ENCODE assay signal across 19 cellular contexts in genomic region chr13:40801255-40802217, GRCh38. TPM values are rescaled to one million over a fixed set of nuclear protein-coding genes. Genes with fewer than 3 reads are reported as not detected.
DNase-seq lines count a peak whose midpoint lies in the region; ATAC-seq and TF ChIP-seq lines count a peak whose summit lies in the region.
"Had no signal": no experiment of that assay in that cellular context is flagged by ENCODE, and none has a peak within 500 bp of the region (broad histone marks: within the 10 kb centered on the region; RNA-seq: fewer than 3 reads in every experiment).

No MANE protein-coding gene starts in this region.

- H3K4me1 ChIP-seq in CD8-positive, alpha-beta T cell (ENCODE audit: insufficient read depth, low read length): peaks cover 4% of the 10 kb centered on the region
- H3K4me1 ChIP-seq in Peyer's patch: peaks cover 0 to 33% (median 1%) of the 10 kb centered on the region in 4 donors
- peaks cover 13 to 75% (median 30%) of the 10 kb centered on the region in 4 donors for H3K4me1 ChIP-seq in liver (ENCODE audit: control insufficient read depth in 4 of 4, insufficient read depth in 4 of 4, low read length in 3 of 4)
- H3K4me1 ChIP-seq in neural progenitor cell: no peaks in the 10 kb centered on the region
- H3K4me1 ChIP-seq: SJCRH30 had no signal

- BruUV-seq in MCF 10A (replicated peaks; lab: Mats Ljungman, UMichigan): no TSS peak

- CTCF ChIA-PET in CD8-positive, alpha-beta T cell (lab: Charles Lee): interaction anchor here (0.8 kb wide), 1 partner anchor 15 kb away, joined by 3 read pairs; no protein-coding TSS in a partner anchor
- CTCF ChIA-PET in MCF 10A (lab: Yijun Ruan, JAX): interaction anchor here (0.6 kb wide), 3 partner anchors 38 to 223 kb away, joined by 3 read pairs; no protein-coding TSS in a partner anchor

- H3K36me3 ChIP-seq in CD8-positive, alpha-beta T cell (ENCODE audit: insufficient read depth, low read length): peaks cover 11% of the 10 kb centered on the region
- H3K36me3 ChIP-seq in Peyer's patch (peaks cover 0 to 64% (median 0%) of the 10 kb centered on the region in 3 donors), liver (ENCODE audit: control insufficient read depth in 4 of 4, insufficient read depth in 3 of 4, low read depth in 1 of 4, low read length in 3 of 4) (peaks cover 4 to 33% (median 16%) of the 10 kb centered on the region in 4 donors), neural progenitor cell (no peaks in the 10 kb centered on the region)

- H3K9ac ChIP-seq in liver (ENCODE audit: low read depth in 1 of 2, low read length in 2 of 2) (peak overlapping the region; percentile 30 to 92), neural progenitor cell (no peak overlapping the region)
- H3K9ac ChIP-seq: KMS-11 had no signal

- H3K4me3 Mint-ChIP-seq in CD8-positive, alpha-beta T cell: no peak overlapping the region
- H3K4me3 Mint-ChIP-seq in progenitor cell of endocrine pancreas (ENCODE audit: low read depth) (no peak overlapping the region), neural progenitor cell (no peak overlapping the region), MCF 10A (ENCODE audit: unreplicated experiment) (no peak overlapping the region)

- H3K4me3 ChIP-seq in CD8-positive, alpha-beta T cell (ENCODE audit: low read depth, low read length): no peak overlapping the region
- H3K4me3 ChIP-seq in Peyer's patch: no peak overlapping the region
- H3K4me3 ChIP-seq in liver (ENCODE audit: low read depth in 1 of 3, low read length in 3 of 3): no peak overlapping the region
- H3K4me3 ChIP-seq in neural progenitor cell: no peak overlapping the region
- H3K4me3 ChIP-seq: SJCRH30 had no signal

- H3K4me1 Mint-ChIP-seq in CD8-positive, alpha-beta T cell (ENCODE audit: low read depth): peaks cover 8% of the 10 kb centered on the region
- H3K4me1 Mint-ChIP-seq in progenitor cell of endocrine pancreas (ENCODE audit: low read depth) (peaks cover 18% of the 10 kb centered on the region), neural progenitor cell (no peaks in the 10 kb centered on the region), MCF 10A (ENCODE audit: insufficient read depth, unreplicated experiment) (no peaks in the 10 kb centered on the region)

- TF ChIP-seq RAD21 in liver (IDR thresholded peaks at IDR 0.05): peak; percentile 19 to 33

- H3K4me2 ChIP-seq in neural progenitor cell: no peak overlapping the region

- WGBS in liver: 34% methylated on average over 6 of the region's 6 CpGs

- ATAC-seq in CD8-positive, alpha-beta T cell: no peak
- no peak for ATAC-seq in HG03175 (IDR thresholded peaks at IDR 0.05; ENCODE audit: unreplicated experiment)

- H3K27me3 Mint-ChIP-seq in CD8-positive, alpha-beta T cell (ENCODE audit: low read depth): no peaks in the 10 kb centered on the region
- no peaks in the 10 kb centered on the region for H3K27me3 Mint-ChIP-seq in progenitor cell of endocrine pancreas
- peaks cover 3% of the 10 kb centered on the region for H3K27me3 Mint-ChIP-seq in neural progenitor cell (ENCODE audit: insufficient read depth, low read depth)
- no peaks in the 10 kb centered on the region for H3K27me3 Mint-ChIP-seq in MCF 10A (ENCODE audit: insufficient read depth, unreplicated experiment)

- no peaks in the 10 kb centered on the region for H3K9me3 ChIP-seq in CD8-positive, alpha-beta T cell (ENCODE audit: low read length)
- no peaks in the 10 kb centered on the region for H3K9me3 ChIP-seq in Peyer's patch
- H3K9me3 ChIP-seq in liver (ENCODE audit: control insufficient read depth in 4 of 4, low read length in 3 of 4): no peaks in the 10 kb centered on the region
- no peaks in the 10 kb centered on the region for H3K9me3 ChIP-seq in neural progenitor cell (ENCODE audit: low read depth)
- H3K9me3 ChIP-seq: SJCRH30 had no signal

- H4K20me1 ChIP-seq in neural progenitor cell (ENCODE audit: low read depth): no peaks in the 10 kb centered on the region

- peak overlapping the region; percentile 32 for H3K27ac Mint-ChIP-seq in CD8-positive, alpha-beta T cell
- peak overlapping the region; percentile 73 for H3K27ac Mint-ChIP-seq in progenitor cell of endocrine pancreas
- H3K27ac Mint-ChIP-seq in neural progenitor cell: no peak overlapping the region
- H3K27ac Mint-ChIP-seq in MCF 10A (ENCODE audit: low read depth, unreplicated experiment): no peak overlapping the region

- TF ChIP-seq CTCF in CD8-positive, alpha-beta T cell (IDR thresholded peaks at IDR 0.05): no peak
- TF ChIP-seq CTCF in Peyer's patch (IDR thresholded peaks at IDR 0.05) (peak in 2 of 6 experiments; percentile 16), liver (IDR thresholded peaks at IDR 0.05; ENCODE audit: low read depth, low read length, missing input control) (no peak), progenitor cell of endocrine pancreas (IDR thresholded peaks at IDR 0.05; ENCODE audit: unreplicated experiment) (no peak), neural progenitor cell (IDR thresholded peaks at IDR 0.05) (no peak), MCF 10A (IDR thresholded peaks at IDR 0.05; ENCODE audit: unreplicated experiment) (no peak)

- peaks cover 86% of the 10 kb centered on the region for H3K36me3 Mint-ChIP-seq in CD8-positive, alpha-beta T cell
- peaks cover 27% of the 10 kb centered on the region for H3K36me3 Mint-ChIP-seq in progenitor cell of endocrine pancreas (ENCODE audit: insufficient read depth)
- H3K36me3 Mint-ChIP-seq in neural progenitor cell: peaks cover 21% of the 10 kb centered on the region
- peaks cover 47% of the 10 kb centered on the region for H3K36me3 Mint-ChIP-seq in MCF 10A (ENCODE audit: insufficient read depth, unreplicated experiment)

- DNase-seq in CD8-positive, alpha-beta T cell: no peak
- DNase-seq in Peyer's patch: peak in 1 of 3 donors; percentile 75
- no peak for DNase-seq in progenitor cell of endocrine pancreas (ENCODE audit: low spot score, unreplicated experiment)
- DNase-seq in neural progenitor cell (ENCODE audit: low spot score): no peak
- no peak for DNase-seq in MCF 10A (ENCODE audit: unreplicated experiment)
- no peak for DNase-seq in HT-29 (ENCODE audit: low spot score)
- DNase-seq: C1 segment of cervical spinal cord, HCEC 1CT, NCI-H1105 treated with DMSO at 0.1 percent for 48 hours, NCI-H187 treated with DMSO at 0.1 percent for 48 hours, NCI-H2227 treated with DMSO at 0.1 percent for 48 hours, NCI-H524 treated with DMSO at 0.1 percent for 48 hours, OCI-M1, SJCRH30 had no signal

- H3K27ac ChIP-seq in CD8-positive, alpha-beta T cell (ENCODE audit: low read depth, low read length): no peak overlapping the region
- H3K27ac ChIP-seq in Peyer's patch: peak overlapping the region in 3 of 4 donors; percentile 50 to 87 (median 80)
- peak overlapping the region; percentile 92 to 98 for H3K27ac ChIP-seq in liver (ENCODE audit: low read depth in 1 of 2, low read length in 2 of 2)
- H3K27ac ChIP-seq in neural progenitor cell: no peak overlapping the region
- H3K27ac ChIP-seq: HL-60, RWPE1, SJCRH30 had no signal

- H2AFZ ChIP-seq in neural progenitor cell (replicated peaks): no peak overlapping the region

- no peaks in the 10 kb centered on the region for H3K27me3 ChIP-seq in CD8-positive, alpha-beta T cell (ENCODE audit: insufficient read depth, low read length)
- H3K27me3 ChIP-seq in Peyer's patch: no peaks in the 10 kb centered on the region
- no peaks in the 10 kb centered on the region for H3K27me3 ChIP-seq in liver (ENCODE audit: control insufficient read depth in 4 of 4, insufficient read depth in 4 of 4, low read length in 3 of 4)
- H3K27me3 ChIP-seq in neural progenitor cell: no peaks in the 10 kb centered on the region
- H3K27me3 ChIP-seq: SJCRH30 had no signal

- no peaks in the 10 kb centered on the region for H3K79me2 ChIP-seq in neural progenitor cell (ENCODE audit: low read depth)

- no peaks in the 10 kb centered on the region for H3K9me3 Mint-ChIP-seq in CD8-positive, alpha-beta T cell
- H3K9me3 Mint-ChIP-seq in progenitor cell of endocrine pancreas (ENCODE audit: low read depth) (no peaks in the 10 kb centered on the region), neural progenitor cell (no peaks in the 10 kb centered on the region), MCF 10A (ENCODE audit: unreplicated experiment) (no peaks in the 10 kb centered on the region)

- no peaks in the 10 kb centered on the region for H3F3A ChIP-seq in neural progenitor cell (ENCODE audit: low read depth)

- intact Hi-C loops in CD8-positive, alpha-beta T cell (cut with DNase I, micrococcal nuclease): no loop called here
- intact Hi-C loops in MCF 10A (cut with micrococcal nuclease): no loop called here

- POLR2A ChIA-PET in CD8-positive, alpha-beta T cell (lab: Charles Lee): interaction anchor here (0.6 to 1.0 kb wide), 2 partner anchors 12 to 1786 kb away, joined by 4 to 5 read pairs; partner anchors contain the start of gene SLC25A15
- POLR2A ChIA-PET in MCF 10A (lab: Yijun Ruan, JAX): interaction anchor here (1.2 to 1.7 kb wide), 2 partner anchors 12 to 14 kb away, joined by 3 to 7 read pairs; partner anchors contain the start of gene SLC25A15

- peak in 1 of 2 donors; percentile 10 for TF ChIP-seq POLR2A in Peyer's patch (IDR thresholded peaks at IDR 0.05)

TF ChIP-seq in liver, 16 proteins besides CTCF, POLR2A, EP300 and RAD21 (continues in another document):
- TF ChIP-seq EGR1 (IDR thresholded peaks at IDR 0.05; ENCODE audit: low read depth in 2 of 2) (peak in 1 of 2 donors; percentile 30), JUND (IDR thresholded peaks at IDR 0.05) (peak in 1 of 2 donors; percentile 80), ATF3 (IDR thresholded peaks at IDR 0.05) (peak; percentile 62)

RNA-seq across cellular contexts. Expression of gene SLC25A15, which starts 12.1 kb away (rescaled TPM):
- total RNA-seq in CD8-positive, alpha-beta T cell: 1 to 10 TPM; 5.0 to 7.5 TPM
- total RNA-seq in Peyer's patch: 10 to 100 TPM; 19.0 to 92.8 (median 75.5) TPM
- 100 to 1,000 TPM in 1 of 2 donors, 10 to 100 TPM in 1; 29.3 to 106 TPM for total RNA-seq in liver
- 10 to 100 TPM; 49.7 to 84.1 TPM for polyA plus RNA-seq in liver
- 16.3 and 16.5 TPM in 2 replicates for total RNA-seq in progenitor cell of endocrine pancreas
- total RNA-seq in neural progenitor cell (ENCODE audit: low replicate concordance): 33.7 and 44.2 TPM in 2 replicates
- 14.3 and 15.5 TPM in 2 replicates for total RNA-seq in MCF 10A (2022)
- total RNA-seq in HT-29 (2014; rRNA removed; shearing (Covaris generic)): 22.7 and 30.2 TPM in 2 replicates

RNA-seq across cellular contexts. Expression of gene MRPS31, which starts 30.5 kb away (rescaled TPM):
- 1 to 10 TPM; 7.3 to 7.5 TPM for total RNA-seq in CD8-positive, alpha-beta T cell
- total RNA-seq in Peyer's patch (10 to 100 TPM; 12.4 to 26.8 (median 18.9) TPM), liver (10 to 100 TPM; 13.4 to 15.8 TPM), progenitor cell of endocrine pancreas (38.7 and 39.5 TPM in 2 replicates), neural progenitor cell (ENCODE audit: low replicate concordance) (29.4 and 61.5 TPM in 2 replicates), MCF 10A (2022) (19.2 and 19.4 TPM in 2 replicates)
- polyA plus RNA-seq in liver: 10 to 100 TPM; 16.2 to 17.6 TPM
- total RNA-seq in HT-29 (2014; rRNA removed; shearing (Covaris generic)): 10.5 and 10.8 TPM in 2 replicates

Comparison
In these comparisons a context has a peak if more than half of its experiments do, and no peak if none do; other contexts are left out.
1. H3K27ac ChIP-seq: peak in Peyer's patch (3 of 4) and liver (2 of 2); none in CD8-positive, alpha-beta T cell (single experiment) and neural progenitor cell (single experiment).
2. H3K27ac Mint-ChIP-seq: peak in CD8-positive, alpha-beta T cell (single experiment) and progenitor cell of endocrine pancreas (single experiment); none in neural progenitor cell (single experiment) and MCF 10A (single experiment).